ENCODE assay signal across 15 cellular contexts in the genomic region with DNA sequence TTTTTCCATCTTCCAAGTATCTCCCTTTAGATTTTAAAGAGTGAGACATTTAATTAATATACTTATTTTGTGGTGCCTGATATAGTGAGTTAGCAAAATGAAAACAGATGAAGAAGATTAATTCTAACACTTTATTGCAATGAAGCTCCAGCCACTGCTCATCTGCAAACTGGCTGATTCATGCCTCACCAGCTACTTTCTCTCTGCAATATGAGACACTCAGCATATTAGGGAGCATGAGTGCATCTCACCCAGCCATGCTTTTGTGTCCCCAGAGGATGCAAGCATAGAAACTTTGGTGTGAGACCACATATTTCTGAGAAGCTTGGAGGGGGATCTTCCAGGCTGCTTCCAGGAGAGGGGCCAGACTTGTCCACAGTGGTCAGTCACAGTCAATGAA.
DNase-seq lines count a peak whose midpoint lies in the region; ATAC-seq, FAIRE-seq and TF ChIP-seq lines count a peak whose summit lies in the region.
"Had no signal": no experiment of that assay in that cellular context is flagged by ENCODE, and none has a peak within 500 bp of the region (broad histone marks: within the 10 kb centered on the region; RNA-seq: fewer than 3 reads in every experiment).

No MANE protein-coding gene starts in this region.

- H3K9me3 Mint-ChIP-seq in endothelial cell (ENCODE audit: unreplicated experiment), result no peaks in the 10 kb centered on the region

- H3K36me3 Mint-ChIP-seq in endothelial cell (ENCODE audit: low read depth, unreplicated experiment), result no peaks in the 10 kb centered on the region
- H3K36me3 Mint-ChIP-seq: CD4-positive, CD25-positive, alpha-beta regulatory T cell had no signal

- H3K4me3 ChIP-seq in left ventricle myocardium inferior, result no peak overlapping the region
- no peak overlapping the region for H3K4me3 ChIP-seq in adipocyte (ENCODE audit: low read length)
- H3K4me3 ChIP-seq: BLaER1 treated with 17β-estradiol and CSF1 and Interleukin-3, amounts not matched to agents 10 nM and 100 nM; GM23248 had no signal

- FAIRE-seq in urothelium cell line (lab: Jason Lieb, UNC), result peak; percentile 75

- H3K4me1 ChIP-seq in left ventricle myocardium inferior (peaks cover 4% of the 10 kb centered on the region), adipocyte (ENCODE audit: control insufficient read depth, insufficient read depth, low read length) (peaks cover 5% of the 10 kb centered on the region)
- H3K4me1 ChIP-seq: BLaER1 treated with 17β-estradiol and CSF1 and Interleukin-3, amounts not matched to agents 10 nM and 100 nM had no signal

- intact Hi-C loops in left ventricle myocardium inferior (cut with micrococcal nuclease), result no loop called here
- intact Hi-C loops in Right ventricle myocardium superior (cut with DNase I), result no loop called here

- peak overlapping the region; percentile 71 for H3K27ac ChIP-seq in left ventricle myocardium inferior (replicated peaks)
- H3K27ac ChIP-seq: BLaER1 treated with 17β-estradiol and CSF1 and Interleukin-3, amounts not matched to agents 10 nM and 100 nM; GM23248 had no signal

- TF ChIP-seq CTCF in left ventricle myocardium inferior (IDR thresholded peaks at IDR 0.05; ENCODE audit: borderline replicate concordance) (no peak), endothelial cell (IDR thresholded peaks at IDR 0.05; ENCODE audit: unreplicated experiment) (no peak)

- no peaks in the 10 kb centered on the region for H3K27me3 Mint-ChIP-seq in endothelial cell (ENCODE audit: unreplicated experiment)
- H3K27me3 Mint-ChIP-seq: CD4-positive, CD25-positive, alpha-beta regulatory T cell had no signal

- no peak overlapping the region for H3K4me3 Mint-ChIP-seq in endothelial cell (ENCODE audit: unreplicated experiment)
- H3K4me3 Mint-ChIP-seq: CD4-positive, CD25-positive, alpha-beta regulatory T cell had no signal

- DNase-seq in left ventricle myocardium inferior (no peak), Right ventricle myocardium superior (no peak), adipocyte (ENCODE audit: low read depth) (peak; percentile 15), fibroblast of peridontal ligament (ENCODE audit: extremely low read depth) (peak; percentile 19), urothelium cell line (ENCODE audit: low spot score) (no peak), hepatic stellate cell (ENCODE audit: low spot score) (no peak), endothelial cell (ENCODE audit: low spot score) (no peak)
- DNase-seq: 8988T; ACHN; CD4-positive, CD25-positive, alpha-beta regulatory T cell; DMS53; GM23248; H7 had no signal

- H3K4me1 Mint-ChIP-seq in endothelial cell (ENCODE audit: unreplicated experiment), result peaks cover 2% of the 10 kb centered on the region
- H3K4me1 Mint-ChIP-seq: CD4-positive, CD25-positive, alpha-beta regulatory T cell had no signal

- H3K36me3 ChIP-seq in left ventricle myocardium inferior, result no peaks in the 10 kb centered on the region
- H3K36me3 ChIP-seq in adipocyte (ENCODE audit: control insufficient read depth, insufficient read depth, low read length, severe bottlenecking), result no peaks in the 10 kb centered on the region
- H3K36me3 ChIP-seq: BLaER1 treated with 17β-estradiol and CSF1 and Interleukin-3, amounts not matched to agents 10 nM and 100 nM had no signal

- no peaks in the 10 kb centered on the region for H3K27me3 ChIP-seq in left ventricle myocardium inferior (ENCODE audit: low read depth)
- peaks cover 8% of the 10 kb centered on the region for H3K27me3 ChIP-seq in adipocyte (replicated peaks; ENCODE audit: control insufficient read depth, insufficient read depth, low read length)
- H3K27me3 ChIP-seq: BLaER1 treated with 17β-estradiol and CSF1 and Interleukin-3, amounts not matched to agents 10 nM and 100 nM had no signal

- ATAC-seq in Right ventricle myocardium superior (ENCODE audit: poor library complexity), result no peak
- ATAC-seq in GM18517 (IDR thresholded peaks at IDR 0.05; ENCODE audit: unreplicated experiment), result no peak

- H3K27ac Mint-ChIP-seq in endothelial cell (ENCODE audit: unreplicated experiment), result no peak overlapping the region
- H3K27ac Mint-ChIP-seq: CD4-positive, CD25-positive, alpha-beta regulatory T cell had no signal

- no peak overlapping the region for H3K9ac ChIP-seq in adipocyte (ENCODE audit: low read length)
- H3K9ac ChIP-seq: BLaER1 treated with 17β-estradiol and CSF1 and Interleukin-3, amounts not matched to agents 10 nM and 100 nM; GM23248 had no signal

- peaks cover 8% of the 10 kb centered on the region for H3K9me3 ChIP-seq in left ventricle myocardium inferior (replicated peaks)
- H3K9me3 ChIP-seq in adipocyte (ENCODE audit: control insufficient read depth, low read length), result no peaks in the 10 kb centered on the region
- H3K9me3 ChIP-seq: BLaER1 treated with 17β-estradiol and CSF1 and Interleukin-3, amounts not matched to agents 10 nM and 100 nM had no signal

Comparison
In these comparisons a context has a peak if more than half of its experiments do, and no peak if none do; other contexts are left out.
1. DNase-seq: peak in adipocyte (single experiment) and fibroblast of peridontal ligament (single experiment); none in left ventricle myocardium inferior (single experiment), Right ventricle myocardium superior (single experiment), urothelium cell line (single experiment), hepatic stellate cell (single experiment) and endothelial cell (single experiment).